ENCODE assay signal across 2 cellular contexts in genomic region chr5:21792736-21793135, GRCh38.
TF ChIP-seq lines count a peak whose summit lies in the region.

No MANE protein-coding gene starts in this region.

TF ChIP-seq in IMR-90, 13 proteins besides CTCF, POLR2A, EP300 and RAD21 (continued from another document):
- TF ChIP-seq USF2 (IDR thresholded peaks at IDR 0.05; ENCODE audit: low read depth, low read length) = no peak
- TF ChIP-seq SMC3 (IDR thresholded peaks at IDR 0.05; ENCODE audit: low read depth, low read length) = no peak
- no peak for TF ChIP-seq MAZ (IDR thresholded peaks at IDR 0.05; ENCODE audit: borderline replicate concordance, low read depth, low read length)
- no peak for TF ChIP-seq CHD1 (IDR thresholded peaks at IDR 0.05; ENCODE audit: low read depth, low read length)
- TF ChIP-seq CEBPB (IDR thresholded peaks at IDR 0.05; ENCODE audit: low read depth, low read length) = no peak
- no peak for TF ChIP-seq RCOR1 (IDR thresholded peaks at IDR 0.05; ENCODE audit: insufficient replicate concordance, low read length)
- no peak for TF ChIP-seq MAFK (IDR thresholded peaks at IDR 0.05; ENCODE audit: low read depth, low read length)
- TF ChIP-seq ELK1 (IDR thresholded peaks at IDR 0.05; ENCODE audit: borderline replicate concordance, low read depth, low read length) = no peak
- TF ChIP-seq RFX5 (IDR thresholded peaks at IDR 0.05; ENCODE audit: low read depth, low read length) = no peak
- no peak for TF ChIP-seq NFE2L2 (IDR thresholded peaks at IDR 0.05; ENCODE audit: low read depth, low read length)
- no peak for TF ChIP-seq FOS (IDR thresholded peaks at IDR 0.05; ENCODE audit: low read depth, low read length)
TF ChIP-seq in IMR-90: peak in this region for 0.

TF ChIP-seq in SK-N-SH, 30 proteins besides CTCF, POLR2A, EP300 and RAD21 (continued from another document):
- TF ChIP-seq IRF3 (IDR thresholded peaks at IDR 0.05; ENCODE audit: low read depth, low read length) = no peak
TF ChIP-seq in SK-N-SH: peak in this region for 2.
